In the genomic region with DNA sequence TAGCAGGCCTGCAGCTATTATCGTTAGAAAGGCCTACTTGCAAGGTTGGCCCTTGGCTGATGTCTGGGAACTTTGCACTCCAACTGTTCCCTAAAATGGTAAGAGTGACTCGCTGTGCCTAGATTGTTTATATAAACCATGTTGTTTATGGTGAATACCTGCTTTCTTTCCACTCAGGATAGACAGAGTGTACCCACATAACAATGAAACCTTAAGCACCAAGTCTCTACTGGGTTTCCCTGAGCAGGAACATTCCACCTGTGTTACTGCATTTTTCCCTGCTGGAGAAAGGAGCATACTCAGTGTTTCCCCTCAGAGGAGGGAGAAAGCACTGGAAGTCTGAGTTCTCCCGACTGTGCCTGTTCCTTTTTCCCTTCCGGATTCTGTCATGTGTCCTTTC, we compare ENCODE assay signal across 27 cellular contexts. TPM values are rescaled to one million over a fixed set of nuclear protein-coding genes. Genes with fewer than 3 reads are reported as not detected.
DNase-seq lines count a peak whose midpoint lies in the region; ATAC-seq and TF ChIP-seq lines count a peak whose summit lies in the region.
"Had no signal": no experiment of that assay in that cellular context is flagged by ENCODE, and none has a peak within 500 bp of the region (broad histone marks: within the 10 kb centered on the region; RNA-seq: fewer than 3 reads in every experiment).

No MANE protein-coding gene starts in this region.

- peaks cover 42 to 58% of the 10 kb centered on the region in 2 donors for H3K36me3 Mint-ChIP-seq in CD4-positive, alpha-beta memory T cell
- peaks cover 8 to 91% (median 25%) of the 10 kb centered on the region in 3 donors for H3K36me3 Mint-ChIP-seq in naive thymus-derived CD8-positive, alpha-beta T cell
- H3K36me3 Mint-ChIP-seq in effector memory CD8-positive, alpha-beta T cell (ENCODE audit: insufficient read depth) = peaks cover 84% of the 10 kb centered on the region

- H3K27me3 Mint-ChIP-seq in CD4-positive, alpha-beta memory T cell = no peaks in the 10 kb centered on the region
- H3K27me3 Mint-ChIP-seq in naive thymus-derived CD8-positive, alpha-beta T cell = no peaks in the 10 kb centered on the region
- H3K27me3 Mint-ChIP-seq in effector memory CD8-positive, alpha-beta T cell = no peaks in the 10 kb centered on the region
- H3K27me3 Mint-ChIP-seq: activated CD4-positive, alpha-beta T cell treated with anti-CD3 and anti-CD28 coated beads, Interleukin-2, amount 10 ng/mL, durations not matched to agents 7 days and 5 days; central memory CD8-positive, alpha-beta T cell had no signal

- no peak for DNase-seq in CD4-positive, alpha-beta memory T cell
- DNase-seq in ELR (ENCODE audit: low read depth) = peak; percentile 18
- DNase-seq in esophagus muscularis mucosa (ENCODE audit: extremely low spot score) = no peak
- DNase-seq in naive thymus-derived CD8-positive, alpha-beta T cell = no peak
- no peak for DNase-seq in effector memory CD8-positive, alpha-beta T cell
- DNase-seq in stimulated activated naive CD4-positive, alpha-beta T cell (lab: John Stamatoyannopoulos, UW) = no peak
- DNase-seq: activated CD4-positive, alpha-beta T cell treated with anti-CD3 and anti-CD28 coated beads, Interleukin-2, amount 10 ng/mL, durations not matched to agents 7 days and 5 days; activated T-cell treated with anti-CD3 and anti-CD28 coated beads, Interleukin-2, amount 50 U/mL, for 4 hours; BE2C; erythroblast; H7; left ventricle myocardium inferior; NCI-H1436; NCI-H2081; NCI-H345; NCI-H748 treated with DMSO at 0.1 percent for 48 hours; nucleus accumbens; Peyer's patch; psoas muscle; SIG-M5; WERI-Rb-1 had no signal

- TF ChIP-seq CTCF in esophagus muscularis mucosa (IDR thresholded peaks at IDR 0.05) = peak in 1 of 3 experiments; percentile 8

- peaks cover 49% of the 10 kb centered on the region for H3K36me3 ChIP-seq in CD4-positive, alpha-beta memory T cell (ENCODE audit: insufficient read depth, low read length)
- H3K36me3 ChIP-seq in esophagus muscularis mucosa = peaks cover 34 to 98% (median 72%) of the 10 kb centered on the region in 4 donors
- peaks cover 10% of the 10 kb centered on the region for H3K36me3 ChIP-seq in rectal smooth muscle tissue (ENCODE audit: control insufficient read depth, insufficient read depth, low read length)

- H3K4me1 Mint-ChIP-seq in CD4-positive, alpha-beta memory T cell = peaks cover 0 to 4% (median 0%) of the 10 kb centered on the region in 4 donors
- peaks cover 0 to 4% (median 0%) of the 10 kb centered on the region in 4 donors for H3K4me1 Mint-ChIP-seq in naive thymus-derived CD8-positive, alpha-beta T cell
- H3K4me1 Mint-ChIP-seq in effector memory CD8-positive, alpha-beta T cell (ENCODE audit: low read depth in 2 of 2) = peaks cover 0 to 2% of the 10 kb centered on the region in 2 donors
- H3K4me1 Mint-ChIP-seq: activated CD4-positive, alpha-beta T cell treated with anti-CD3 and anti-CD28 coated beads, Interleukin-2, amount 10 ng/mL, durations not matched to agents 7 days and 5 days; central memory CD8-positive, alpha-beta T cell had no signal

- H3K27me3 ChIP-seq in CD4-positive, alpha-beta memory T cell (ENCODE audit: insufficient read depth, low read length) = no peaks in the 10 kb centered on the region
- no peaks in the 10 kb centered on the region for H3K27me3 ChIP-seq in esophagus muscularis mucosa
- H3K27me3 ChIP-seq in rectal smooth muscle tissue (ENCODE audit: control insufficient read depth, insufficient read depth, low read length) = no peaks in the 10 kb centered on the region
- H3K27me3 ChIP-seq: BE2C, Peyer's patch, tibial nerve had no signal

- H3K9me3 Mint-ChIP-seq in CD4-positive, alpha-beta memory T cell = no peaks in the 10 kb centered on the region
- H3K9me3 Mint-ChIP-seq in naive thymus-derived CD8-positive, alpha-beta T cell = no peaks in the 10 kb centered on the region
- no peaks in the 10 kb centered on the region for H3K9me3 Mint-ChIP-seq in effector memory CD8-positive, alpha-beta T cell
- H3K9me3 Mint-ChIP-seq: activated CD4-positive, alpha-beta T cell treated with anti-CD3 and anti-CD28 coated beads, Interleukin-2, amount 10 ng/mL, durations not matched to agents 7 days and 5 days; activated T-cell treated with anti-CD3 and anti-CD28 coated beads, Interleukin-2, amount 50 U/mL, for 4 hours; central memory CD8-positive, alpha-beta T cell had no signal

- no peaks in the 10 kb centered on the region for H3K9me3 ChIP-seq in CD4-positive, alpha-beta memory T cell (ENCODE audit: control insufficient read depth in 1 of 2, low read length in 2 of 2)
- H3K9me3 ChIP-seq in esophagus muscularis mucosa = no peaks in the 10 kb centered on the region
- H3K9me3 ChIP-seq: BE2C, left ventricle myocardium inferior, Peyer's patch, psoas muscle, tibial nerve had no signal

- no peak overlapping the region for H3K27ac ChIP-seq in CD4-positive, alpha-beta memory T cell (ENCODE audit: low read depth, low read length)
- H3K27ac ChIP-seq in esophagus muscularis mucosa (replicated peaks in 1 of 4) (peak overlapping the region; percentile 73 to 83 (median 76)), rectal smooth muscle tissue (ENCODE audit: low read depth, low read length) (peak overlapping the region; percentile 89)
- H3K27ac ChIP-seq: HL-60, left ventricle myocardium inferior, psoas muscle, skin epidermis, tibial nerve, WERI-Rb-1 had no signal

- peak overlapping the region in 4 of 7 donors; percentile 6 to 87 (median 16) for H3K27ac Mint-ChIP-seq in CD4-positive, alpha-beta memory T cell
- H3K27ac Mint-ChIP-seq in naive thymus-derived CD8-positive, alpha-beta T cell = peak overlapping the region in 3 of 10 donors; percentile 9 to 46 (median 21)
- H3K27ac Mint-ChIP-seq in effector memory CD8-positive, alpha-beta T cell = no peak overlapping the region

- no peak for TF ChIP-seq EP300 in esophagus muscularis mucosa (IDR thresholded peaks at IDR 0.05)

- WGBS in esophagus muscularis mucosa = 56% methylated on average over 4 of the region's 4 CpGs

- H3K4me3 Mint-ChIP-seq in CD4-positive, alpha-beta memory T cell = no peak overlapping the region
- H3K4me3 Mint-ChIP-seq in naive thymus-derived CD8-positive, alpha-beta T cell = no peak overlapping the region
- H3K4me3 Mint-ChIP-seq in effector memory CD8-positive, alpha-beta T cell = no peak overlapping the region
- H3K4me3 Mint-ChIP-seq: activated CD4-positive, alpha-beta T cell treated with anti-CD3 and anti-CD28 coated beads, Interleukin-2, amount 10 ng/mL, durations not matched to agents 7 days and 5 days; activated T-cell treated with anti-CD3 and anti-CD28 coated beads, Interleukin-2, amount 50 U/mL, for 4 hours; central memory CD8-positive, alpha-beta T cell had no signal

- ATAC-seq in naive thymus-derived CD8-positive, alpha-beta T cell = no peak
- ATAC-seq in effector memory CD8-positive, alpha-beta T cell (replicated peaks) = no peak
- ATAC-seq: activated T-cell treated with anti-CD3 and anti-CD28 coated beads, Interleukin-2, amount 50 U/mL, for 4 hours; GM12878 had no signal

- intact Hi-C loops in CD4-positive, alpha-beta memory T cell (cut with micrococcal nuclease) = no loop called here
- intact Hi-C loops in esophagus muscularis mucosa (cut with DNase I) = no loop called here

- POLR2A ChIA-PET in CD4-positive, alpha-beta memory T cell (lab: Charles Lee; ENCODE audit: partially characterized antibody) = no interaction called here
- POLR2A ChIA-PET in naive thymus-derived CD8-positive, alpha-beta T cell (lab: Charles Lee) = interaction anchor here (1.1 kb wide), 1 partner anchor 205 kb away, joined by 3 read pairs; no protein-coding TSS in a partner anchor

- CTCF ChIA-PET in CD4-positive, alpha-beta memory T cell (lab: Charles Lee; ENCODE audit: partially characterized antibody) = no interaction called here

- no peaks in the 10 kb centered on the region for H3K4me1 ChIP-seq in CD4-positive, alpha-beta memory T cell (ENCODE audit: insufficient read depth, low read length)
- H3K4me1 ChIP-seq in esophagus muscularis mucosa = peaks cover 0 to 50% (median 39%) of the 10 kb centered on the region in 4 donors
- peaks cover 8% of the 10 kb centered on the region for H3K4me1 ChIP-seq in rectal smooth muscle tissue (ENCODE audit: control insufficient read depth, insufficient read depth, low read length)
- H3K4me1 ChIP-seq: BE2C, left ventricle myocardium inferior, Peyer's patch, psoas muscle, tibial nerve had no signal

- H3K4me3 ChIP-seq in CD4-positive, alpha-beta memory T cell (ENCODE audit: low read length in 2 of 2) = no peak overlapping the region
- H3K4me3 ChIP-seq in esophagus muscularis mucosa = no peak overlapping the region
- H3K4me3 ChIP-seq in rectal smooth muscle tissue (ENCODE audit: low read length) = no peak overlapping the region
- H3K4me3 ChIP-seq: GM12878, left ventricle myocardium inferior, Peyer's patch, psoas muscle, skin epidermis, tibial nerve had no signal

- no peak for TF ChIP-seq POLR2A in esophagus muscularis mucosa (IDR thresholded peaks at IDR 0.05; ENCODE audit: low read depth)

- no peak overlapping the region for H3K9ac ChIP-seq in rectal smooth muscle tissue (ENCODE audit: low read length)

RNA-seq across cellular contexts. Expression of gene ERP29, which starts 32.8 kb away (rescaled TPM):
- 100 to 1,000 TPM; 183 to 184 TPM for total RNA-seq in CD4-positive, alpha-beta memory T cell
- 100 to 1,000 TPM; 217 to 250 TPM for polyA plus RNA-seq in CD4-positive, alpha-beta memory T cell
- 10 to 100 TPM; 33.5 to 35.3 (median 34.9) TPM for total RNA-seq in esophagus muscularis mucosa
- total RNA-seq in naive thymus-derived CD8-positive, alpha-beta T cell = 100 to 1,000 TPM; 161 to 162 TPM
- polyA plus RNA-seq in naive thymus-derived CD8-positive, alpha-beta T cell = 100 to 1,000 TPM; 181 to 199 (median 190) TPM

RNA-seq across cellular contexts. Expression of gene TMEM116, which starts 33.0 kb away (rescaled TPM):
- total RNA-seq in CD4-positive, alpha-beta memory T cell = 10 to 100 TPM; 47.3 to 50.6 TPM
- 10 to 100 TPM; 32.3 to 37.1 TPM for polyA plus RNA-seq in CD4-positive, alpha-beta memory T cell
- 1 to 10 TPM; 3.5 to 8.4 (median 7.5) TPM for total RNA-seq in esophagus muscularis mucosa
- total RNA-seq in naive thymus-derived CD8-positive, alpha-beta T cell = 10 to 100 TPM; 28.7 to 30.9 TPM
- polyA plus RNA-seq in naive thymus-derived CD8-positive, alpha-beta T cell = 10 to 100 TPM; 12.0 to 15.6 (median 14.0) TPM

Comparison
In these comparisons a context has a peak if more than half of its experiments do, and no peak if none do; other contexts are left out.
1. H3K27ac Mint-ChIP-seq: peak in CD4-positive, alpha-beta memory T cell (4 of 7); none in effector memory CD8-positive, alpha-beta T cell (0 of 2).
2. RNA of gene ERP29, which starts 32.8 kb away (total RNA-seq): 183 to 184 TPM in CD4-positive, alpha-beta memory T cell and 161 to 162 TPM in naive thymus-derived CD8-positive, alpha-beta T cell; 33.5 to 35.3 TPM in esophagus muscularis mucosa; every median in the first group is over 4 times any median in the second.